21 cellular contexts compared by ENCODE assay signal in genomic region chr16:69553332-69553731, GRCh38. TPM values are rescaled to one million over a fixed set of nuclear protein-coding genes. Genes with fewer than 3 reads are reported as not detected.
DNase-seq lines count a peak whose midpoint lies in the region; ATAC-seq and TF ChIP-seq lines count a peak whose summit lies in the region.
"Had no signal": no experiment of that assay in that cellular context is flagged by ENCODE, and none has a peak within 500 bp of the region (broad histone marks: within the 10 kb centered on the region; RNA-seq: fewer than 3 reads in every experiment).

No MANE protein-coding gene starts in this region.

- no peaks in the 10 kb centered on the region for H3K9me3 ChIP-seq in mesenchymal stem cell (ENCODE audit: control insufficient read depth, low read length)
- H3K9me3 ChIP-seq: BLaER1 treated with 17β-estradiol and CSF1 and Interleukin-3, amounts not matched to agents 10 nM and 100 nM; MG63; SJCRH30 had no signal

- no peak overlapping the region for H2AFZ ChIP-seq in mesenchymal stem cell (ENCODE audit: low read depth, low read length)

- no peak overlapping the region for H3K4me2 ChIP-seq in mesenchymal stem cell (ENCODE audit: low read length, poor library complexity, severe bottlenecking)
- H3K4me2 ChIP-seq: BLaER1 treated with 17β-estradiol and CSF1 and Interleukin-3, amounts not matched to agents 10 nM and 100 nM had no signal

- H3K27me3 Mint-ChIP-seq in WTC11 (ENCODE audit: low read depth) (no peaks in the 10 kb centered on the region), nephron progenitor cell (ENCODE audit: low read depth, poor library complexity) (peaks cover 3% of the 10 kb centered on the region), mesothelial cell of epicardium (ENCODE audit: low read depth) (no peaks in the 10 kb centered on the region)

- POLR2A ChIA-PET in WTC11 (lab: Charles Lee), result no interaction called here

- H3K79me1 ChIP-seq in mesenchymal stem cell (replicated peaks; ENCODE audit: low read length, poor library complexity, severe bottlenecking), result no peaks in the 10 kb centered on the region

- H3K27ac ChIP-seq in mesenchymal stem cell (ENCODE audit: low read length, poor library complexity, severe bottlenecking), result no peak overlapping the region
- H3K27ac ChIP-seq: BLaER1 treated with 17β-estradiol and CSF1 and Interleukin-3, amounts not matched to agents 10 nM and 100 nM; SJCRH30 had no signal

- no peak overlapping the region for H2AK5ac ChIP-seq in mesenchymal stem cell (ENCODE audit: low read length, severe bottlenecking)

- 96% methylated on average over 4 of the region's 4 CpGs for WGBS in mesenchymal stem cell

- no peak overlapping the region for H3K4ac ChIP-seq in mesenchymal stem cell (ENCODE audit: low read depth in 1 of 2, low read length in 2 of 2)

- H2BK120ac ChIP-seq in mesenchymal stem cell (ENCODE audit: low read depth, low read length), result no peak overlapping the region

- H2BK15ac ChIP-seq in mesenchymal stem cell (ENCODE audit: low read depth, poor library complexity, severe bottlenecking), result no peak overlapping the region

- no peaks in the 10 kb centered on the region for H3K4me1 ChIP-seq in mesenchymal stem cell (ENCODE audit: control insufficient read depth, insufficient read depth, low read depth, low read length)
- H3K4me1 ChIP-seq: SJCRH30 had no signal

- peaks cover 8% of the 10 kb centered on the region for H3K9me3 Mint-ChIP-seq in WTC11
- H3K9me3 Mint-ChIP-seq in nephron progenitor cell, result peaks cover 7% of the 10 kb centered on the region
- peaks cover 4% of the 10 kb centered on the region for H3K9me3 Mint-ChIP-seq in mesothelial cell of epicardium
- H3K9me3 Mint-ChIP-seq: CD8-positive, alpha-beta T cell had no signal

- 0 out of 2 replicates have a peak, but pooled peaks cover 2% of the 10 kb centered on the region for H3K36me3 Mint-ChIP-seq in WTC11
- H3K36me3 Mint-ChIP-seq in nephron progenitor cell (ENCODE audit: low read depth), result peaks cover 4% of the 10 kb centered on the region
- peaks cover 5% of the 10 kb centered on the region for H3K36me3 Mint-ChIP-seq in mesothelial cell of epicardium
- H3K36me3 Mint-ChIP-seq: CD8-positive, alpha-beta T cell had no signal

- CTCF ChIA-PET in WTC11 (lab: Charles Lee), result no interaction called here

- H3K23ac ChIP-seq in mesenchymal stem cell (ENCODE audit: low read length in 2 of 2), result no peak overlapping the region

- H3K14ac ChIP-seq in mesenchymal stem cell (ENCODE audit: low read length in 2 of 2), result no peak overlapping the region

- H3K27me3 ChIP-seq in mesenchymal stem cell (ENCODE audit: control insufficient read depth in 1 of 2, insufficient read depth in 1 of 2, low read length in 2 of 2), result no peaks in the 10 kb centered on the region
- H3K27me3 ChIP-seq: BLaER1 treated with 17β-estradiol and CSF1 and Interleukin-3, amounts not matched to agents 10 nM and 100 nM; MG63; SJCRH30 had no signal

- no peak overlapping the region for H3K4me3 ChIP-seq in mesenchymal stem cell (ENCODE audit: insufficient read depth in 1 of 2, low read depth in 1 of 2, low read length in 2 of 2)
- H3K4me3 ChIP-seq: BLaER1 treated with 17β-estradiol and CSF1 and Interleukin-3, amounts not matched to agents 10 nM and 100 nM; GM12878; MG63; SJCRH30 had no signal

- no peak overlapping the region for H4K8ac ChIP-seq in mesenchymal stem cell (ENCODE audit: low read length)

- ATAC-seq in WTC11 (no peak), left lobe of liver (no peak), GM21529 (IDR thresholded peaks at IDR 0.05; ENCODE audit: unreplicated experiment) (no peak)
- ATAC-seq: CD8-positive, alpha-beta T cell; GM12878 had no signal

- no peak for TF ChIP-seq CTCF in WTC11 (IDR thresholded peaks at IDR 0.05)
- TF ChIP-seq CTCF in nephron progenitor cell (IDR thresholded peaks at IDR 0.05), result no peak
- no peak for TF ChIP-seq CTCF in mesothelial cell of epicardium (IDR thresholded peaks at IDR 0.05; ENCODE audit: unreplicated experiment)

- H3K36me3 ChIP-seq in mesenchymal stem cell (ENCODE audit: control insufficient read depth in 1 of 2, insufficient read depth in 2 of 2, low read depth in 1 of 2, low read length in 2 of 2), result no peaks in the 10 kb centered on the region
- H3K36me3 ChIP-seq: BLaER1 treated with 17β-estradiol and CSF1 and Interleukin-3, amounts not matched to agents 10 nM and 100 nM; MG63; SJCRH30 had no signal

- peaks cover 5% of the 10 kb centered on the region for H3K4me1 Mint-ChIP-seq in WTC11
- no peaks in the 10 kb centered on the region for H3K4me1 Mint-ChIP-seq in nephron progenitor cell
- peaks cover 4% of the 10 kb centered on the region for H3K4me1 Mint-ChIP-seq in mesothelial cell of epicardium

- no peak overlapping the region for H3K9ac ChIP-seq in mesenchymal stem cell (ENCODE audit: low read length)
- H3K9ac ChIP-seq: BLaER1 treated with 17β-estradiol and CSF1 and Interleukin-3, amounts not matched to agents 10 nM and 100 nM had no signal

- H3K27ac Mint-ChIP-seq in WTC11 (peak overlapping the region; percentile 10; the same call in 1 of the 2 replicates), nephron progenitor cell (peak overlapping the region; percentile 25), mesothelial cell of epicardium (no peak overlapping the region)
- H3K27ac Mint-ChIP-seq: CD8-positive, alpha-beta T cell had no signal

- H3K18ac ChIP-seq in mesenchymal stem cell (ENCODE audit: low read depth in 1 of 2, low read length in 2 of 2), result no peak overlapping the region

- H3K4me3 Mint-ChIP-seq in WTC11 (no peak overlapping the region), nephron progenitor cell (no peak overlapping the region), mesothelial cell of epicardium (no peak overlapping the region)
- H3K4me3 Mint-ChIP-seq: CD8-positive, alpha-beta T cell; H9 had no signal

- no peak overlapping the region for H4K91ac ChIP-seq in mesenchymal stem cell (ENCODE audit: low read length)

- H2BK12ac ChIP-seq in mesenchymal stem cell (ENCODE audit: low read length in 2 of 2), result no peak overlapping the region

- no peak overlapping the region for H2BK5ac ChIP-seq in mesenchymal stem cell (ENCODE audit: low read depth, low read length, poor library complexity, severe bottlenecking)

- DNase-seq in NCI-H1092 (lab: John Stamatoyannopoulos, UW) (peak; percentile 1), NCI-H146 (lab: John Stamatoyannopoulos, UW) (peak; percentile 33), WTC11 (ENCODE audit: low spot score) (no peak), nephron progenitor cell (no peak), mesenchymal stem cell (no peak), left lobe of liver (ENCODE audit: low spot score) (no peak), mesothelial cell of epicardium (ENCODE audit: low spot score in 2 of 2, unreplicated experiment in 2 of 2) (no peak)
- DNase-seq: CD8-positive, alpha-beta T cell; DMS53; EL; H9; IMR-90; Kasumi-1; MG63; NCI-H1105 treated with DMSO at 0.1 percent for 48 hours; NCI-H2029 treated with DMSO at 0.1 percent for 48 hours; NCI-H510A; SJCRH30 had no signal

TF ChIP-seq in WTC11, 78 proteins besides CTCF, POLR2A, EP300 and RAD21 (continues in another document):
- TF ChIP-seq, protein P1, sequence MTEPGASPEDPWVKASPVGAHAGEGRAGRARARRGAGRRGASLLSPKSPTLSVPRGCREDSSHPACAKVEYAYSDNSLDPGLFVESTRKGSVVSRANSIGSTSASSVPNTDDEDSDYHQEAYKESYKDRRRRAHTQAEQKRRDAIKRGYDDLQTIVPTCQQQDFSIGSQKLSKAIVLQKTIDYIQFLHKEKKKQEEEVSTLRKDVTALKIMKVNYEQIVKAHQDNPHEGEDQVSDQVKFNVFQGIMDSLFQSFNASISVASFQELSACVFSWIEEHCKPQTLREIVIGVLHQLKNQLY (CRISPR knock-in tag; IDR thresholded peaks at IDR 0.05), result no peak
- TF ChIP-seq FOXJ3 (CRISPR knock-in tag; IDR thresholded peaks at IDR 0.05; ENCODE audit: borderline replicate concordance) (no peak), HMGA2 (CRISPR knock-in tag; IDR thresholded peaks at IDR 0.05) (no peak), ERG (CRISPR knock-in tag; IDR thresholded peaks at IDR 0.05) (no peak), ZNF121 (CRISPR knock-in tag; IDR thresholded peaks at IDR 0.05) (no peak), E2F4 (CRISPR knock-in tag; IDR thresholded peaks at IDR 0.05; ENCODE audit: borderline replicate concordance, low read depth) (no peak), ZSCAN18 (CRISPR knock-in tag; IDR thresholded peaks at IDR 0.05) (no peak)

RNA-seq across cellular contexts. Expression of gene NFAT5, which starts 12.4 kb away (rescaled TPM):
- total RNA-seq in WTC11 (2021), result 23.2 to 23.7 TPM (median 23.5 TPM) in 3 replicates
- polyA plus RNA-seq in mesenchymal stem cell (2013, experiment 1 of 2), result 30.9 TPM
- polyA plus RNA-seq in mesenchymal stem cell (2013, experiment 2 of 2), result 25.5 TPM
- total RNA-seq in left lobe of liver, result 10.0 TPM
- 82.7 to 92.5 TPM (median 90.6 TPM) in 3 replicates for total RNA-seq in mesothelial cell of epicardium

Comparison
In these comparisons a context has a peak if more than half of its experiments do, and no peak if none do; other contexts are left out.
1. DNase-seq: peak in NCI-H1092 (single experiment) and NCI-H146 (single experiment); none in WTC11 (single experiment), nephron progenitor cell (single experiment), mesenchymal stem cell (single experiment), left lobe of liver (single experiment) and mesothelial cell of epicardium (0 of 2).